8 cellular contexts compared by ENCODE assay signal in the genomic region with DNA sequence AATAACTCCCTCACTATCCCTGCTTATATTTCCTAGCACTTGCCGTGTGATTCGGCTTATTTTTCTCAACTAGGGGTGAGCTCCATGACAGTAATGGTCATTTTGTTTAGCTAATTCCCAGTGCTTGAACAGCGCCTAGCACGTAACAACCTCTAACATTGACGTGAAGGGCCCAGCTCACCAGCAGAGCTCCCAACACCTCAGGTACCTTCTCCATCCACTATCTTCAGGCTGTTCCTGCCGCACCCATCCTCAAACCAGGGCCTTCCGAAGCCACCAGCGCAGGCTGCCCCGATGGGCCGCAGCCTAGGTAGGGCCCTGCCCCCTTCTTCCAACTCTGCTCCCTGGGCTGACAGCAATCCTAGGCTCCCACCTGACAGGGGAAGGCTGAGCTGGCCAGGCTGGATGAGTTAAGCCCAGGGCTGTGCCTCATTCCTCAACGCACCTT. TPM values are rescaled to one million over a fixed set of nuclear protein-coding genes. Genes with fewer than 3 reads are reported as not detected.
DNase-seq lines count a peak whose midpoint lies in the region; FAIRE-seq and TF ChIP-seq lines count a peak whose summit lies in the region.

No MANE protein-coding gene starts in this region.

- FAIRE-seq in HTR-8/SVneo (lab: Jason Lieb, UNC) = no peak

- peaks cover 4% of the 10 kb centered on the region for H3K27me3 ChIP-seq in kidney epithelial cell (ENCODE audit: control insufficient read depth, insufficient read depth, low read length)

- no peak for TF ChIP-seq CTCF in AG10803 (conservative IDR thresholded peaks at IDR 0.05; ENCODE audit: low read length)
- no peak for TF ChIP-seq CTCF in kidney epithelial cell (IDR thresholded peaks at IDR 0.05; ENCODE audit: insufficient read depth, low read length, poor library complexity, severe bottlenecking)
- TF ChIP-seq CTCF in GM10248 (IDR thresholded peaks at IDR 0.05; ENCODE audit: control extremely low read depth, extremely low read depth, low read depth, missing control alignments) = no peak

- H3K4me3 ChIP-seq in AG10803 (ENCODE audit: low read length) = peak overlapping the region; percentile 99
- peak overlapping the region; percentile 67 for H3K4me3 ChIP-seq in kidney epithelial cell (ENCODE audit: low read depth, low read length)

- peaks cover 7% of the 10 kb centered on the region for H3K36me3 ChIP-seq in kidney epithelial cell (ENCODE audit: control insufficient read depth, insufficient read depth, low read length)

- CTCF ChIA-PET in GM10248 (lab: Yijun Ruan, JAX) = interaction anchor here (0.9 to 6.2 kb wide), 9 partner anchors 10 to 470 kb away, joined by 3 to 76 read pairs (median 5); no protein-coding TSS in a partner anchor

- peak overlapping the region; percentile 92 for H3K27ac ChIP-seq in substantia nigra (ENCODE audit: low read depth, low read length, poor library complexity, severe bottlenecking)

- POLR2A ChIA-PET in GM10248 (lab: Yijun Ruan, JAX) = interaction anchor here (0.6 to 1.4 kb wide), 6 partner anchors 10 to 526 kb away, joined by 3 to 16 read pairs (median 4); partner anchors contain the start of genes BTBD1, EFL1, RAMAC and SAXO2

- DNase-seq in AG10803 (ENCODE audit: low read depth) (no peak), HTR-8/SVneo (ENCODE audit: insufficient read length, low spot score) (peak; percentile 20), brain pericyte (ENCODE audit: low read depth, low spot score) (peak; percentile 16), kidney epithelial cell (ENCODE audit: low read depth) (no peak), substantia nigra (lab: John Stamatoyannopoulos, UW) (no peak), NCI-H774 (lab: John Stamatoyannopoulos, UW) (no peak), GM10248 (ENCODE audit: extremely low spot score) (no peak)
- DNase-seq in activated CD4-positive, CD25-positive, alpha-beta regulatory T cell treated with anti-CD3 and anti-CD28 coated beads, Interleukin-2, amount 50 U/mL, for 72 hours = no peak

RNA-seq across cellular contexts. Expression of gene RPS17, which starts 0.8 kb away (rescaled TPM):
- total RNA-seq in kidney epithelial cell = 4,593 and 5,590 TPM in 2 replicates

Comparison
In these comparisons a context has a peak if more than half of its experiments do, and no peak if none do; other contexts are left out.
1. DNase-seq: peak in HTR-8/SVneo (single experiment) and brain pericyte (single experiment); none in AG10803 (single experiment), kidney epithelial cell (single experiment), substantia nigra (0 of 49), NCI-H774 (single experiment), GM10248 (single experiment) and activated CD4-positive, CD25-positive, alpha-beta regulatory T cell treated with anti-CD3 and anti-CD28 coated beads, Interleukin-2, amount 50 U/mL, for 72 hours (single experiment).